In the genomic region with DNA sequence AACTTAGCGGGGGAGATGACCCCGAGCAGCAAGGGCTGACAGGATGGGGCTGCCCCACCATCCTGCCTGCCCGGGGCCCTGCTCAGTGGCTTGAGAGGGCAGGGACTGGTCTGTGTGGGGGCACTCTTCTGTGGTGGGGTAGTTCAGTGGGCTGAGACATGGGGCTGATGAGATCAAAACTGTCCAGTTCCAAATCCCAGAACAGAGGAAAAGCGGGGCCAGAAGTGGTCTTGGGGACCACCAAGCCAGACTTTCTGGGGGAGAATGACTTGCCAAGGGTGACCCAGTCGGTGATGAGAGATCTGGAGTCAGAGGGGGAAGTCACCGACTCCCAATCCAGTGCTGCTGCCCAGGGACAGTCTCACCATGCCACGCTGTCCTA, we compare ENCODE assay signal across 30 cellular contexts. TPM values are rescaled to one million over a fixed set of nuclear protein-coding genes. Genes with fewer than 3 reads are reported as not detected.
"Had no signal": no experiment of that assay in that cellular context is flagged by ENCODE, and none has a peak within 500 bp of the region (broad histone marks: within the 10 kb centered on the region; RNA-seq: fewer than 3 reads in every experiment).

No MANE protein-coding gene starts in this region.

- H3K27me3 Mint-ChIP-seq: stimulated activated memory B cell treated with anti-CD40 and anti-IgM and Interleukin-4, amounts not matched to agents 10 μg/mL and 1 μg/mL and 100 μg/mL, for 72 hours; T-cell had no signal

- H3K27ac ChIP-seq: body of pancreas, cardiac muscle cell, heart right ventricle, ovary, prostate gland, stomach, tibial nerve had no signal

- H3K9me3 ChIP-seq: body of pancreas, esophagus squamous epithelium, ovary, prostate gland, stomach, tibial nerve had no signal

- H3K27me3 ChIP-seq: body of pancreas, cardiac muscle cell, ovary, tibial nerve had no signal

- H3K4me1 Mint-ChIP-seq: nephron progenitor cell; stimulated activated memory B cell treated with anti-CD40 and anti-IgM and Interleukin-4, amounts not matched to agents 10 μg/mL and 1 μg/mL and 100 μg/mL, for 72 hours had no signal

- H3K4me1 ChIP-seq: body of pancreas, prostate gland, tibial nerve had no signal

- H3K9me3 Mint-ChIP-seq: activated naive CD4-positive, alpha-beta T cell treated with anti-CD3 and anti-CD28 coated beads, Interleukin-2, amount 50 U/mL, for 72 hours; activated T-cell treated with anti-CD3 and anti-CD28 coated beads, Interleukin-2, amount 50 U/mL, for 72 hours; stimulated activated memory B cell treated with anti-CD40 and anti-IgM and Interleukin-4, amounts not matched to agents 10 μg/mL and 1 μg/mL and 100 μg/mL, for 72 hours; T-cell had no signal

- DNase-seq: activated CD4-positive, alpha-beta T cell treated with anti-CD3 and anti-CD28 coated beads for 4 hours; activated CD4-positive, alpha-beta T cell treated with anti-CD3 and anti-CD28 coated beads, Interleukin-2, amount 50 U/mL, for 4 hours; activated CD4-positive, CD25-positive, alpha-beta regulatory T cell; activated naive CD4-positive, alpha-beta T cell; activated T-cell treated with anti-CD3 and anti-CD28 coated beads for 4 hours; activated T-cell treated with anti-CD3 and anti-CD28 coated beads, Interleukin-2, amount 50 U/mL, for 72 hours; cortex of kidney; esophagus squamous epithelium; foreskin melanocyte; heart right ventricle; kidney glomerular epithelial cell; mammary epithelial cell; nephron progenitor cell; ovary; retina; stimulated activated CD4-positive, alpha-beta T cell treated with anti-CD3 and anti-CD28 coated beads, Interleukin-1b, Interleukin-23, amount 100 ng/mL, for 48 hours; stimulated activated CD4-positive, alpha-beta T cell treated with anti-CD3 and anti-CD28 coated beads, Interleukin-4, amount 100 ng/mL, for 4 hours; stimulated activated CD8-positive, alpha-beta memory T cell treated with anti-CD3 and anti-CD28 coated beads, Interleukin-4, amount 100 ng/mL, for 48 hours; stomach; T-cell had no signal

- H3K4me2 ChIP-seq: smooth muscle cell had no signal

- H3K4me3 Mint-ChIP-seq: activated T-cell treated with anti-CD3 and anti-CD28 coated beads, Interleukin-2, amount 50 U/mL, for 72 hours; nephron progenitor cell; stimulated activated memory B cell treated with anti-CD40 and anti-IgM and Interleukin-4, amounts not matched to agents 10 μg/mL and 1 μg/mL and 100 μg/mL, for 72 hours; T-cell had no signal

- H3K27ac Mint-ChIP-seq: activated T-cell treated with anti-CD3 and anti-CD28 coated beads, Interleukin-2, amount 50 U/mL, for 72 hours; stimulated activated memory B cell treated with anti-CD40 and anti-IgM and Interleukin-4, amounts not matched to agents 10 μg/mL and 1 μg/mL and 100 μg/mL, for 72 hours; T-cell had no signal

RNA-seq across cellular contexts. Expression of gene RPRML, which starts 28.4 kb away (rescaled TPM):
- total RNA-seq: activated naive CD4-positive, alpha-beta T cell treated with anti-CD3 and anti-CD28 coated beads, Interleukin-2, amount 50 U/mL, for 72 hours; activated T-cell treated with anti-CD3 and anti-CD28 coated beads, Interleukin-2, amount 50 U/mL, for 72 hours; cardiac muscle cell; glomerular endothelial cell; mammary epithelial cell; mucosa of gallbladder; smooth muscle cell; stomach; T-cell; T-helper 2 cell treated with Interferon-gamma antibody and Interleukin-4, amounts not matched to agents 100 ng/mL and 5 ng/mL, for 36 hours had no signal
- polyA plus RNA-seq: cardiac muscle cell, mammary epithelial cell, ovary, smooth muscle cell had no signal
